8 cellular contexts compared by ENCODE assay signal in genomic region chr14:105486974-105487448, GRCh38. TPM values are rescaled to one million over a fixed set of nuclear protein-coding genes. Genes with fewer than 3 reads are reported as not detected.
DNase-seq lines count a peak whose midpoint lies in the region; ATAC-seq and TF ChIP-seq lines count a peak whose summit lies in the region.

No MANE protein-coding gene starts in this region.

- peaks cover 42% of the 10 kb centered on the region for H3K36me3 Mint-ChIP-seq in Calu3 (ENCODE audit: insufficient read depth, unreplicated experiment)
- peaks cover 0 to 2% (median 0%) of the 10 kb centered on the region in 5 donors for H3K36me3 Mint-ChIP-seq in naive thymus-derived CD4-positive, alpha-beta T cell

- H3K27me3 ChIP-seq in colonic mucosa (peaks cover 12% of the 10 kb centered on the region), body of pancreas (peaks cover 0 to 18% of the 10 kb centered on the region in 2 donors)
- no peaks in the 10 kb centered on the region for H3K27me3 ChIP-seq in naive thymus-derived CD4-positive, alpha-beta T cell (ENCODE audit: control insufficient read depth in 2 of 2, insufficient read depth in 2 of 2, low read length in 2 of 2)

- BruUV-seq in Calu3 (replicated peaks; lab: Mats Ljungman, UMichigan): no TSS peak

- no peak for TF ChIP-seq POLR2A in body of pancreas (IDR thresholded peaks at IDR 0.05)

- intact Hi-C loops in Calu3 (cut with micrococcal nuclease; ENCODE audit: unreplicated experiment): no loop called here
- intact Hi-C loops in colonic mucosa (cut with DNase I): loop anchor here (5.0 kb wide), 1 partner anchor 115 kb away; no protein-coding TSS in a partner anchor
- intact Hi-C loops in naive thymus-derived CD4-positive, alpha-beta T cell (cut with micrococcal nuclease): no loop called here
- intact Hi-C loops in body of pancreas (cut with DNase I): loop anchor here (5.0 kb wide), 1 partner anchor 120 kb away; no protein-coding TSS in a partner anchor

- ATAC-seq in naive thymus-derived CD4-positive, alpha-beta T cell: no peak
- no peak for ATAC-seq in body of pancreas
- ATAC-seq in GM18909 (IDR thresholded peaks at IDR 0.05; ENCODE audit: poor library complexity, unreplicated experiment): no peak

- POLR2A ChIA-PET in naive thymus-derived CD4-positive, alpha-beta T cell (lab: Charles Lee): interaction anchor here (1.0 kb wide), 1 partner anchor 116 kb away, joined by 3 read pairs; no protein-coding TSS in a partner anchor

- peak overlapping the region; percentile 34 for H3K4me3 Mint-ChIP-seq in Calu3 (ENCODE audit: low read depth, unreplicated experiment)
- H3K4me3 Mint-ChIP-seq in naive thymus-derived CD4-positive, alpha-beta T cell: peak overlapping the region; percentile 84 to 95 (median 88)

- no peak overlapping the region for H3K27ac Mint-ChIP-seq in Calu3 (ENCODE audit: unreplicated experiment)
- peak overlapping the region; percentile 92 to 100 (median 97) for H3K27ac Mint-ChIP-seq in naive thymus-derived CD4-positive, alpha-beta T cell

- 2% methylated on average over 44 of the region's 45 CpGs; no CpG with 5 or more reads in 1 of the 2 donors for WGBS in body of pancreas, 2 donors

- H3K4me1 ChIP-seq in colonic mucosa: peaks cover 28% of the 10 kb centered on the region
- peaks cover 45 to 60% of the 10 kb centered on the region in 2 donors for H3K4me1 ChIP-seq in naive thymus-derived CD4-positive, alpha-beta T cell (ENCODE audit: control insufficient read depth in 2 of 2, insufficient read depth in 2 of 2, low read length in 2 of 2)
- peaks cover 76% of the 10 kb centered on the region for H3K4me1 ChIP-seq in body of pancreas

- H3K36me3 ChIP-seq in colonic mucosa (no peaks in the 10 kb centered on the region), body of pancreas (replicated peaks in 1 of 2; ENCODE audit: insufficient read depth in 1 of 2, low read depth in 2 of 2) (no peaks in the 10 kb centered on the region)
- H3K36me3 ChIP-seq in naive thymus-derived CD4-positive, alpha-beta T cell (ENCODE audit: control insufficient read depth in 2 of 3, insufficient read depth in 3 of 3, low read length in 3 of 3): no peaks in the 10 kb centered on the region

- H3K9ac ChIP-seq in colonic mucosa (ENCODE audit: low read depth in 2 of 2, low read length in 2 of 2): peak overlapping the region; percentile 86 to 87

- H3K9me3 Mint-ChIP-seq in Calu3 (ENCODE audit: low read depth, unreplicated experiment): no peaks in the 10 kb centered on the region
- peaks cover 0 to 2% (median 0%) of the 10 kb centered on the region in 11 donors for H3K9me3 Mint-ChIP-seq in naive thymus-derived CD4-positive, alpha-beta T cell

- TF ChIP-seq CTCF in Calu3 (IDR thresholded peaks at IDR 0.05; ENCODE audit: unreplicated experiment) (no peak), colonic mucosa (IDR thresholded peaks at IDR 0.05) (no peak), body of pancreas (IDR thresholded peaks at IDR 0.05) (no peak)

- H3K27ac ChIP-seq in colonic mucosa (peak overlapping the region; percentile 96), body of pancreas (peak overlapping the region in 2 of 4 donors; percentile 12 to 49)
- H3K27ac ChIP-seq in naive thymus-derived CD4-positive, alpha-beta T cell (ENCODE audit: low read depth, low read length): peak overlapping the region; percentile 100

- peaks cover 25% of the 10 kb centered on the region for H3K4me1 Mint-ChIP-seq in Calu3 (ENCODE audit: low read depth, unreplicated experiment)
- peaks cover 22 to 46% (median 38%) of the 10 kb centered on the region in 7 donors for H3K4me1 Mint-ChIP-seq in naive thymus-derived CD4-positive, alpha-beta T cell

- H3K4me3 ChIP-seq in colonic mucosa (peak overlapping the region; percentile 57), body of pancreas (no peak overlapping the region)
- H3K4me3 ChIP-seq in naive thymus-derived CD4-positive, alpha-beta T cell (ENCODE audit: low read length): peak overlapping the region; percentile 85

- CTCF ChIA-PET in Calu3 (lab: Charles Lee): no interaction called here
- CTCF ChIA-PET in naive thymus-derived CD4-positive, alpha-beta T cell (lab: Charles Lee): interaction anchor here (0.5 to 0.9 kb wide), 2 partner anchors 116 to 128 kb away, joined by 3 to 4 read pairs; no protein-coding TSS in a partner anchor

- DNase-seq in Calu3 (no peak), NOMO-1 treated with DMSO at 0.1 percent for 48 hours (lab: John Stamatoyannopoulos, UW; ENCODE audit: unreplicated experiment) (peak; percentile 19), colonic mucosa (peak; percentile 86), NCI-H1092 (lab: John Stamatoyannopoulos, UW) (no peak), body of pancreas (no peak), dermis blood vessel endothelial cell (no peak)
- peak in 5 of 9 donors; percentile 34 to 68 (median 46) for DNase-seq in naive thymus-derived CD4-positive, alpha-beta T cell

- H3K9me3 ChIP-seq in colonic mucosa (no peaks in the 10 kb centered on the region), body of pancreas (no peaks in the 10 kb centered on the region)
- no peaks in the 10 kb centered on the region for H3K9me3 ChIP-seq in naive thymus-derived CD4-positive, alpha-beta T cell (ENCODE audit: control insufficient read depth in 2 of 3, low read length in 3 of 3)

- no peaks in the 10 kb centered on the region for H3K27me3 Mint-ChIP-seq in Calu3 (ENCODE audit: unreplicated experiment)
- H3K27me3 Mint-ChIP-seq in naive thymus-derived CD4-positive, alpha-beta T cell: no peaks in the 10 kb centered on the region

RNA-seq across cellular contexts. Expression of gene CRIP1, which starts 0.3 kb away (rescaled TPM):
- total RNA-seq in Calu3 (2022): 7.1 and 13.2 TPM in 2 replicates
- total RNA-seq in colonic mucosa: 100 to 1,000 TPM in 1 of 2 donors, 10 to 100 TPM in 1; 97.1 to 220 TPM
- 100 to 1,000 TPM in 4 of 5 experiments, 10 to 100 TPM in 1; 94.4 to 517 (median 192) TPM for total RNA-seq in naive thymus-derived CD4-positive, alpha-beta T cell
- 100 to 1,000 TPM; 463 to 787 TPM for polyA plus RNA-seq in naive thymus-derived CD4-positive, alpha-beta T cell
- 1 to 10 TPM; 2.6 to 5.4 TPM for total RNA-seq in body of pancreas
- total RNA-seq in dermis blood vessel endothelial cell: 0.42 and 0.68 TPM in 2 replicates

RNA-seq across cellular contexts. Expression of gene TEDC1, which starts 4.0 kb away (rescaled TPM):
- total RNA-seq in Calu3 (2022): 33.7 and 36.8 TPM in 2 replicates
- total RNA-seq in colonic mucosa: 10 to 100 TPM; 15.0 to 55.7 TPM
- 100 to 1,000 TPM in 1 of 5 experiments, 10 to 100 TPM in 4; 19.7 to 294 (median 31.3) TPM for total RNA-seq in naive thymus-derived CD4-positive, alpha-beta T cell
- 10 to 100 TPM; 10.4 to 14.9 TPM for polyA plus RNA-seq in naive thymus-derived CD4-positive, alpha-beta T cell
- 10 to 100 TPM in 1 of 2 donors, 1 to 10 TPM in 1; 1.6 to 12.2 TPM for total RNA-seq in body of pancreas
- 9.7 and 18.0 TPM in 2 replicates for total RNA-seq in dermis blood vessel endothelial cell

RNA-seq across cellular contexts. Expression of gene CRIP2, which starts 12.4 kb away (rescaled TPM):
- total RNA-seq in Calu3 (2022) (70.1 and 71.8 TPM in 2 replicates), colonic mucosa (10 to 100 TPM; 11.3 to 20.3 TPM), body of pancreas (10 to 100 TPM; 65.9 to 96.6 TPM), dermis blood vessel endothelial cell (265 and 324 TPM in 2 replicates)
- 10 to 100 TPM in 2 of 5 experiments, 1 to 10 TPM in 2, under 1 TPM in 1; 0.65 to 55.4 (median 6.6) TPM for total RNA-seq in naive thymus-derived CD4-positive, alpha-beta T cell
- polyA plus RNA-seq in naive thymus-derived CD4-positive, alpha-beta T cell: 100 to 1,000 TPM in 1 of 2 donors, 10 to 100 TPM in 1; 69.1 to 180 TPM

RNA-seq across cellular contexts. Expression of gene TMEM121, which starts 39.4 kb away (rescaled TPM):
- total RNA-seq in Calu3 (2022): 0.38 and 0.42 TPM in 2 replicates
- under 1 TPM; 0.82 TPM for total RNA-seq in colonic mucosa
- 1 to 10 TPM in 4 of 5 experiments, under 1 TPM in 1; 0.83 to 5.7 (median 3.7) TPM for total RNA-seq in naive thymus-derived CD4-positive, alpha-beta T cell
- 1 to 10 TPM; 2.5 to 4.0 TPM for polyA plus RNA-seq in naive thymus-derived CD4-positive, alpha-beta T cell
- total RNA-seq in body of pancreas: 10 to 100 TPM in 1 of 2 donors, 1 to 10 TPM in 1; 4.2 to 13.8 TPM
- total RNA-seq in dermis blood vessel endothelial cell: 4.6 and 11.7 TPM in 2 replicates

Comparison
In these comparisons a context has a peak if more than half of its experiments do, and no peak if none do; other contexts are left out.
1. DNase-seq: peak in NOMO-1 treated with DMSO at 0.1 percent for 48 hours (single experiment), colonic mucosa (single experiment) and naive thymus-derived CD4-positive, alpha-beta T cell (5 of 9); none in Calu3 (single experiment), NCI-H1092 (single experiment), body of pancreas (0 of 4) and dermis blood vessel endothelial cell (single experiment).
2. H3K4me3 ChIP-seq: peak in colonic mucosa (single experiment) and naive thymus-derived CD4-positive, alpha-beta T cell (single experiment); none in body of pancreas (0 of 2).
3. intact Hi-C loops: an anchor here in colonic mucosa (5.0 kb wide) and body of pancreas (5.0 kb wide); none called in Calu3 and naive thymus-derived CD4-positive, alpha-beta T cell.